Comparison of ENCODE assay signal across 18 cellular contexts in genomic region chr2:98761909-98762308, GRCh38. TPM values are rescaled to one million over a fixed set of nuclear protein-coding genes. Genes with fewer than 3 reads are reported as not detected.
DNase-seq lines count a peak whose midpoint lies in the region; TF ChIP-seq lines count a peak whose summit lies in the region.
"Had no signal": no experiment of that assay in that cellular context is flagged by ENCODE, and none has a peak within 500 bp of the region (broad histone marks: within the 10 kb centered on the region; RNA-seq: fewer than 3 reads in every experiment).

No MANE protein-coding gene starts in this region.

- H3K27ac ChIP-seq in mammary epithelial cell (ENCODE audit: insufficient read depth, low read depth, low read length): no peak overlapping the region
- H3K27ac ChIP-seq in breast epithelium: peak overlapping the region in 1 of 2 donors; percentile 45
- peak overlapping the region in 3 of 4 donors; percentile 3 to 75 (median 42) for H3K27ac ChIP-seq in Peyer's patch
- H3K27ac ChIP-seq: ascending aorta, WERI-Rb-1 had no signal

- H3K9ac ChIP-seq in mammary epithelial cell (ENCODE audit: insufficient read depth, low read length): no peak overlapping the region

- H3K4me1 Mint-ChIP-seq in dendritic cell treated with granulocyte-macrophage colony-stimulating factor and Interleukin-4, amounts not matched to agents 40 ng/mL and 50 ng/mL, for 4 days (ENCODE audit: low read depth): peaks cover 89% of the 10 kb centered on the region

- intact Hi-C loops in mammary epithelial cell (cut with micrococcal nuclease): no loop called here
- intact Hi-C loops in breast epithelium (cut with DNase I; ENCODE audit: low total_unique reads): no loop called here
- intact Hi-C loops in dendritic cell treated with granulocyte-macrophage colony-stimulating factor and Interleukin-4, amounts not matched to agents 40 ng/mL and 50 ng/mL, for 4 days (cut with micrococcal nuclease): no loop called here

- H3K9me3 ChIP-seq in mammary epithelial cell (replicated peaks; ENCODE audit: insufficient read depth, low read length) (no peaks in the 10 kb centered on the region), breast epithelium (no peaks in the 10 kb centered on the region), Peyer's patch (no peaks in the 10 kb centered on the region)
- H3K9me3 ChIP-seq: ascending aorta, tibial nerve had no signal

- peaks cover 19% of the 10 kb centered on the region for H3K4me1 ChIP-seq in mammary epithelial cell (ENCODE audit: insufficient read depth, low read length)
- H3K4me1 ChIP-seq in breast epithelium: peaks cover 0 to 3% of the 10 kb centered on the region in 2 donors
- peaks cover 0 to 31% (median 19%) of the 10 kb centered on the region in 4 donors for H3K4me1 ChIP-seq in Peyer's patch

- in situ Hi-C loops in mammary epithelial cell (cut with MboI; ENCODE audit: low sequenced_read_pairs in 2 of 2): no loop called here

- dilution Hi-C loops in mammary epithelial cell (cut with HindIII; ENCODE audit: low sequenced_read_pairs): no loop called here

- H3K4me2 ChIP-seq in mammary epithelial cell (ENCODE audit: insufficient read depth, low read depth, low read length): no peak overlapping the region

- TF ChIP-seq CTCF in mammary epithelial cell (conservative IDR thresholded peaks at IDR 0.05 in 1 of 2, IDR thresholded peaks at IDR 0.05 in 1 of 2; ENCODE audit: extremely low read depth in 1 of 2, insufficient read depth in 1 of 2, low read depth in 1 of 2, low read length in 2 of 2) (no peak), breast epithelium (IDR thresholded peaks at IDR 0.05) (no peak), Peyer's patch (IDR thresholded peaks at IDR 0.05) (no peak)

- H3K9me3 Mint-ChIP-seq in dendritic cell treated with granulocyte-macrophage colony-stimulating factor and Interleukin-4, amounts not matched to agents 40 ng/mL and 50 ng/mL, for 4 days: no peaks in the 10 kb centered on the region
- H3K9me3 Mint-ChIP-seq: natural killer cell treated with Interleukin-12 subunit alpha and Interleukin-12 subunit beta and Interleukin-15 and Interleukin-18, amount 100 ng/mL, for 72 hours had no signal

- no peaks in the 10 kb centered on the region for H3K79me2 ChIP-seq in mammary epithelial cell (ENCODE audit: insufficient read depth, low read length)

- DNase-seq in mammary epithelial cell (no peak), breast epithelium (ENCODE audit: low spot score in 2 of 2) (no peak), Peyer's patch (no peak), KG1 (lab: John Stamatoyannopoulos, UW) (no peak), NCI-H82 (lab: John Stamatoyannopoulos, UW) (no peak), HuH-7.5 (ENCODE audit: low spot score) (no peak)
- DNase-seq: COR-L47, HCEC 1CT, Kasumi-1, NCI-H187 treated with DMSO at 0.1 percent for 48 hours, NCI-H748 treated with DMSO at 0.1 percent for 48 hours, SHP77 treated with DMSO at 0.1 percent for 48 hours, WERI-Rb-1 had no signal

- no peak for TF ChIP-seq POLR2A in breast epithelium (IDR thresholded peaks at IDR 0.05)
- TF ChIP-seq POLR2A in Peyer's patch (IDR thresholded peaks at IDR 0.05): no peak

- peak overlapping the region; percentile 60 for H2AFZ ChIP-seq in mammary epithelial cell (ENCODE audit: low read depth, low read length)

- H3K27me3 Mint-ChIP-seq in dendritic cell treated with granulocyte-macrophage colony-stimulating factor and Interleukin-4, amounts not matched to agents 40 ng/mL and 50 ng/mL, for 4 days: no peaks in the 10 kb centered on the region
- H3K27me3 Mint-ChIP-seq: natural killer cell treated with Interleukin-12 subunit alpha and Interleukin-12 subunit beta and Interleukin-15 and Interleukin-18, amount 100 ng/mL, for 72 hours had no signal

- no peaks in the 10 kb centered on the region for H3K36me3 ChIP-seq in mammary epithelial cell (ENCODE audit: insufficient read depth, low read length)
- no peaks in the 10 kb centered on the region for H3K36me3 ChIP-seq in breast epithelium
- no peaks in the 10 kb centered on the region for H3K36me3 ChIP-seq in Peyer's patch
- H3K36me3 ChIP-seq: ascending aorta, tibial nerve, WERI-Rb-1 had no signal

- H4K20me1 ChIP-seq in mammary epithelial cell (ENCODE audit: insufficient read depth, low read length): no peaks in the 10 kb centered on the region

- 91% methylated on average over 6 of the region's 6 CpGs for WGBS in mammary epithelial cell (ENCODE audit: low coverage, missing lambda C conversion rate)

- H3K36me3 Mint-ChIP-seq in dendritic cell treated with granulocyte-macrophage colony-stimulating factor and Interleukin-4, amounts not matched to agents 40 ng/mL and 50 ng/mL, for 4 days (ENCODE audit: low read depth): peaks cover 28% of the 10 kb centered on the region
- H3K36me3 Mint-ChIP-seq: natural killer cell treated with Interleukin-12 subunit alpha and Interleukin-12 subunit beta and Interleukin-15 and Interleukin-18, amount 100 ng/mL, for 72 hours had no signal

- CTCF ChIA-PET in mammary epithelial cell (lab: Charles Lee; ENCODE audit: low non-redundant PET): no interaction called here

- H3K4me3 ChIP-seq in mammary epithelial cell (replicated peaks in 1 of 3; ENCODE audit: insufficient read depth in 1 of 3, low read depth in 2 of 3, low read length in 3 of 3) (no peak overlapping the region), breast epithelium (no peak overlapping the region), Peyer's patch (no peak overlapping the region)
- H3K4me3 ChIP-seq: ascending aorta, tibial nerve had no signal

- no peak overlapping the region for H3K4me3 Mint-ChIP-seq in dendritic cell treated with granulocyte-macrophage colony-stimulating factor and Interleukin-4, amounts not matched to agents 40 ng/mL and 50 ng/mL, for 4 days
- H3K4me3 Mint-ChIP-seq: natural killer cell treated with Interleukin-12 subunit alpha and Interleukin-12 subunit beta and Interleukin-15 and Interleukin-18, amount 100 ng/mL, for 72 hours had no signal

- BruUV-seq in mammary epithelial cell (replicated peaks; lab: Mats Ljungman, UMichigan): no TSS peak

- no peaks in the 10 kb centered on the region for H3K27me3 ChIP-seq in mammary epithelial cell (ENCODE audit: insufficient read depth, low read length)
- no peaks in the 10 kb centered on the region for H3K27me3 ChIP-seq in breast epithelium
- no peaks in the 10 kb centered on the region for H3K27me3 ChIP-seq in Peyer's patch
- H3K27me3 ChIP-seq: ascending aorta, tibial nerve had no signal

- H3K27ac Mint-ChIP-seq in dendritic cell treated with granulocyte-macrophage colony-stimulating factor and Interleukin-4, amounts not matched to agents 40 ng/mL and 50 ng/mL, for 4 days: peak overlapping the region; percentile 95
- H3K27ac Mint-ChIP-seq: progenitor cell of endocrine pancreas had no signal

RNA-seq across cellular contexts. Expression of gene MGAT4A, which starts 31.0 kb away (rescaled TPM):
- total RNA-seq in mammary epithelial cell (1 to 10 TPM; 2.0 to 4.3 TPM), breast epithelium (10 to 100 TPM; 28.6 to 41.1 (median 34.4) TPM), Peyer's patch (100 to 1,000 TPM in 3 of 4 donors, 10 to 100 TPM in 1; 52.8 to 243 (median 175) TPM)
- polyA plus RNA-seq in mammary epithelial cell: 0.79 TPM
- polyA minus RNA-seq in mammary epithelial cell: 2.3 TPM

Comparison
In these comparisons a context has a peak if more than half of its experiments do, and no peak if none do; other contexts are left out.
1. RNA of gene MGAT4A, which starts 31.0 kb away (total RNA-seq): 52.8 to 243 TPM in Peyer's patch and 28.6 to 41.1 TPM in breast epithelium; 2.0 to 4.3 TPM in mammary epithelial cell; every median in the first group is over 4 times any median in the second.